In the genomic region with DNA sequence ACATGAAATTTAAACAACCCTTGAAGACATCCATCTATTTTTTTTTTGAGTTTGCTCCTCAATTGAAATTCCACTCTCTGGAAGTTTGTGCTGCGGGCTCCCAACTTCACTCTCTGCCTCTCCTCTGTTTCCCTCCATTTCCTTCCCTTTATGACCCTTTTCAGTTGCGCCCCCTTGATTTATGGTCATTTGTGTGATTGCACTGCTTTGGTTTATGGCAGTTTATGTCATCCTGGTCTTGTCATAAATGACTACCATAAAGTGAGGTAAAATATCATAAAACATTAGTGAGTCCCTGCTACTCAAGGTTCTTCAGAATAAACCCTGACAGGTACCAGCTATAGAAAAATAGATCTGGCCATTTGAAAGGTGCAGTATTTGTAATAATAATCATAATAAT, we compare ENCODE assay signal across 1 cellular context.
TF ChIP-seq lines count a peak whose summit lies in the region.

No MANE protein-coding gene starts in this region.

TF ChIP-seq in GM23338, 12 proteins besides CTCF, POLR2A, EP300 and RAD21 (continued from another document):
- no peak for TF ChIP-seq ZNF462 (CRISPR knock-in tag; IDR thresholded peaks at IDR 0.05)
- no peak for TF ChIP-seq POLR2AphosphoS5 (IDR thresholded peaks at IDR 0.05; ENCODE audit: low read depth)
- TF ChIP-seq ETS1 (IDR thresholded peaks at IDR 0.05) = no peak
- no peak for TF ChIP-seq EZH2 (IDR thresholded peaks at IDR 0.05; ENCODE audit: low read depth, unreplicated experiment)
- no peak for TF ChIP-seq ZNF114 (CRISPR knock-in tag; IDR thresholded peaks at IDR 0.05)
